1 cellular context compared by ENCODE assay signal in genomic region chr6:137811121-137811911, GRCh38.
TF ChIP-seq lines count a peak whose summit lies in the region.

No MANE protein-coding gene starts in this region.

TF ChIP-seq in HepG2, 621 proteins besides CTCF, POLR2A, EP300 and RAD21 (continued from another document and continues in another):
- TF ChIP-seq SNAPC4 (CRISPR knock-in tag; IDR thresholded peaks at IDR 0.05) (0 out of 2 replicates have a peak, but pooled peaks have one; percentile 27), ZNF75D (CRISPR knock-in tag; IDR thresholded peaks at IDR 0.05; ENCODE audit: borderline replicate concordance) (no peak), LRRFIP1 (CRISPR knock-in tag; conservative IDR thresholded peaks at IDR 0.05) (no peak), IRF2 (CRISPR knock-in tag; IDR thresholded peaks at IDR 0.05) (peak; percentile 92), CC2D1A (CRISPR knock-in tag; IDR thresholded peaks at IDR 0.05) (no peak), BHLHE40 (IDR thresholded peaks at IDR 0.05; ENCODE audit: low read length) (peak; percentile 98), TAF1 (CRISPR knock-in tag; IDR thresholded peaks at IDR 0.05) (no peak; the same call in 1 of the 2 replicates), HMG20B (CRISPR knock-in tag; conservative IDR thresholded peaks at IDR 0.05) (no peak), ZNF816 (CRISPR knock-in tag; IDR thresholded peaks at IDR 0.05; ENCODE audit: borderline replicate concordance) (peak; percentile 86; the same call in 1 of the 2 replicates), ZNF687 (CRISPR knock-in tag; IDR thresholded peaks at IDR 0.05) (peak; percentile 77; the same call in 1 of the 2 replicates), ZNF414 (CRISPR knock-in tag; IDR thresholded peaks at IDR 0.05) (peak; percentile 20; the same call in 1 of the 2 replicates), ZBTB1 (CRISPR knock-in tag; IDR thresholded peaks at IDR 0.05; ENCODE audit: borderline replicate concordance) (no peak), ZNF225 (CRISPR knock-in tag; IDR thresholded peaks at IDR 0.05) (no peak), ZNF704 (CRISPR knock-in tag; IDR thresholded peaks at IDR 0.05; ENCODE audit: borderline replicate concordance) (no peak), ZNF512 (CRISPR knock-in tag; IDR thresholded peaks at IDR 0.05) (no peak; the same call in 1 of the 2 replicates), ZNF451 (CRISPR knock-in tag; IDR thresholded peaks at IDR 0.05) (peak; percentile 49; the same call in 1 of the 2 replicates), GABPB1 (CRISPR knock-in tag; IDR thresholded peaks at IDR 0.05) (peak; percentile 59; the same call in 1 of the 2 replicates), SRSF9 (IDR thresholded peaks at IDR 0.05; ENCODE audit: borderline replicate concordance, insufficient read depth, low read depth, low read length, poor library complexity, severe bottlenecking) (no peak), ZNF614 (CRISPR knock-in tag; IDR thresholded peaks at IDR 0.05; ENCODE audit: borderline replicate concordance) (peak; percentile 80), JUNB (CRISPR knock-in tag; IDR thresholded peaks at IDR 0.05; ENCODE audit: borderline replicate concordance) (no peak), ZNF503 (CRISPR knock-in tag; IDR thresholded peaks at IDR 0.05) (peak; percentile 84; the same call in 1 of the 2 replicates), POLR2AphosphoS5 (IDR thresholded peaks at IDR 0.05; ENCODE audit: low read depth, low read length) (peak; percentile 59), ZNF282 (IDR thresholded peaks at IDR 0.05; ENCODE audit: partially characterized antibody) (no peak), ZNF234 (CRISPR knock-in tag; conservative IDR thresholded peaks at IDR 0.05) (no peak), ZBTB8A (CRISPR knock-in tag; IDR thresholded peaks at IDR 0.05; ENCODE audit: borderline replicate concordance, low read depth) (no peak), ZSCAN31 (CRISPR knock-in tag; IDR thresholded peaks at IDR 0.05; ENCODE audit: low read depth) (no peak), ARID2 (CRISPR knock-in tag; IDR thresholded peaks at IDR 0.05; ENCODE audit: borderline replicate concordance) (no peak), SP140L (CRISPR knock-in tag; IDR thresholded peaks at IDR 0.05; ENCODE audit: borderline replicate concordance) (peak; percentile 42; the same call in 1 of the 2 replicates), ZNF646 (CRISPR knock-in tag; IDR thresholded peaks at IDR 0.05) (no peak), ZNF431 (CRISPR knock-in tag; IDR thresholded peaks at IDR 0.05; ENCODE audit: borderline replicate concordance, low read depth) (no peak), NR2F2 (IDR thresholded peaks at IDR 0.05; ENCODE audit: borderline replicate concordance, low read depth) (no peak), PAX8 (CRISPR knock-in tag; IDR thresholded peaks at IDR 0.05; ENCODE audit: borderline replicate concordance) (no peak)
